ENCODE assay signal across 16 cellular contexts in the genomic region with DNA sequence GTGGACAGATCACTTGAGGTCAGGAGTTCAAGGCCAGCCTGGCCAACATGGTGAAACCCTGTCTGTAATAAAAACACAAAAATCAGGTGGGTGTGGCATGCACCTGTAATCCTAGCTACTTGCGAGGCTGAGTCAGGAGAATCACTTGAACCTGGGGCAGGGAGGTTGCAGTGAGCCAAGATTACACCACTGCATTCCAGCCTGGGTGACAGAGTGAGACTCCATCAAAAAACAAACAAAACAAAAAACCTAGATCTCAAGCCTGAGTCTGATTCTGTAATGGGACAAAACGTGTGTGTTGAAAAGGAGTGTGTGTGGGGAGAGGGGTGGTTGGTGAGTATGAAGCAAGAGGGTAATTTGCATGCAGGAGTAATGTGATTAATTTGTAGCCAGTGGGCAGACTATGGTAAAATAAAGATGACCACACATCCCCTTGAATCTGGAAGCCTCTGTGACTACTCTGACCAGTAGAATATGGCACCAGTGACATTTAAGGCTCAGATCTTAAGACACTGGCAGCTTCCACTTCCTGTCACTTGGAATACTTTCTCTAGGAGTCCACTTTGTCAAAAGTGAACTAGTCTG. TPM values are rescaled to one million over a fixed set of nuclear protein-coding genes. Genes with fewer than 3 reads are reported as not detected.
"Had no signal": no experiment of that assay in that cellular context is flagged by ENCODE, and none has a peak within 500 bp of the region (broad histone marks: within the 10 kb centered on the region; RNA-seq: fewer than 3 reads in every experiment).

No MANE protein-coding gene starts in this region.

- ATAC-seq: activated CD4-positive, CD25-positive, alpha-beta regulatory T cell treated with anti-CD3 and anti-CD28 coated beads, Interleukin-2, amount 50 U/mL, for 24 hours; activated T-cell treated with anti-CD3 and anti-CD28 coated beads, Interleukin-2, amount 50 U/mL, for 4 hours; left colon; sciatic nerve had no signal

- H3K9me3 ChIP-seq: suprapubic skin had no signal

- DNase-seq: activated CD4-positive, alpha-beta T cell treated with anti-CD3 and anti-CD28 coated beads, Interleukin-2, amount 50 U/mL, for 48 hours; activated effector memory CD4-positive, alpha-beta T cell treated with anti-CD3 and anti-CD28 coated beads, Interleukin-2, amount 50 U/mL, for 16 hours; activated T-cell treated with anti-CD3 and anti-CD28 coated beads, Interleukin-2, amount 50 U/mL, for 4 hours; amygdala; cerebellar nuclear complex; dermis blood vessel endothelial cell; erythroblast; glutamatergic neuron; left colon; mammary epithelial cell; occipital lobe; stimulated activated CD4-positive, alpha-beta T cell treated with anti-CD3 and anti-CD28 coated beads, Interleukin-12 subunit alpha, Interleukin-12 subunit beta, amount 100 ng/mL, for 4 hours; stimulated activated naive CD4-positive, alpha-beta T cell treated with Interleukin-2 at 50 U/mL for 16 hours had no signal

- H3K4me1 ChIP-seq: suprapubic skin had no signal

- H3K27ac ChIP-seq: suprapubic skin had no signal

- H3K27me3 ChIP-seq: suprapubic skin had no signal

- H3K4me3 ChIP-seq: suprapubic skin had no signal

- H3K36me3 ChIP-seq: suprapubic skin had no signal

RNA-seq across cellular contexts. Expression of a gene that starts 19.9 kb away (rescaled TPM):
- total RNA-seq: dermis blood vessel endothelial cell had no signal
